17 cellular contexts compared by ENCODE assay signal in genomic region chr13:77595166-77595810, GRCh38. TPM values are rescaled to one million over a fixed set of nuclear protein-coding genes. Genes with fewer than 3 reads are reported as not detected.
"Had no signal": no experiment of that assay in that cellular context is flagged by ENCODE, and none has a peak within 500 bp of the region (broad histone marks: within the 10 kb centered on the region; RNA-seq: fewer than 3 reads in every experiment).

No MANE protein-coding gene starts in this region.

- H3K36me3 ChIP-seq: ascending aorta, esophagus muscularis mucosa, heart right ventricle, left lung, prostate gland had no signal

- H3K9me3 ChIP-seq: ascending aorta, esophagus muscularis mucosa, heart right ventricle, left lung, prostate gland had no signal

- H3K27ac Mint-ChIP-seq: activated CD4-positive, alpha-beta T cell treated with anti-CD3 and anti-CD28 coated beads for 36 hours; activated CD8-positive, alpha-beta T cell treated with anti-CD3 and anti-CD28 coated beads for 36 hours; activated naive CD8-positive, alpha-beta T cell treated with anti-CD3 and anti-CD28 coated beads, Interleukin-2, amount 50 U/mL, for 24 hours; memory B cell; nephron had no signal

- H3K4me3 ChIP-seq: ascending aorta, esophagus muscularis mucosa, heart right ventricle, left lung, prostate gland had no signal

- DNase-seq: activated CD4-positive, alpha-beta T cell treated with anti-CD3 and anti-CD28 coated beads for 36 hours; activated CD8-positive, alpha-beta memory T cell treated with anti-CD3 and anti-CD28 coated beads, Interleukin-2, amount 50 U/mL, for 4 hours; activated CD8-positive, alpha-beta T cell treated with anti-CD3 and anti-CD28 coated beads for 36 hours; activated naive CD4-positive, alpha-beta T cell; activated naive CD8-positive, alpha-beta T cell treated with anti-CD3 and anti-CD28 coated beads, Interleukin-2, amount 50 U/mL, for 24 hours; heart right ventricle; islet precursor cell; left lung; stimulated activated CD4-positive, alpha-beta T cell treated with anti-CD3 and anti-CD28 coated beads, Interleukin-2, amount 100 ng/mL, for 24 hours; stimulated activated naive CD4-positive, alpha-beta T cell; trophoblast cell had no signal

- H3K9me3 Mint-ChIP-seq: activated CD8-positive, alpha-beta T cell treated with anti-CD3 and anti-CD28 coated beads for 36 hours; activated naive CD8-positive, alpha-beta T cell treated with anti-CD3 and anti-CD28 coated beads, Interleukin-2, amount 50 U/mL, for 24 hours; memory B cell had no signal

- H3K4me1 ChIP-seq: ascending aorta, esophagus muscularis mucosa, heart right ventricle, left lung, prostate gland had no signal

- H3K4me1 Mint-ChIP-seq: activated naive CD8-positive, alpha-beta T cell treated with anti-CD3 and anti-CD28 coated beads, Interleukin-2, amount 50 U/mL, for 24 hours had no signal

- H3K36me3 Mint-ChIP-seq: memory B cell had no signal

- H3K4me3 Mint-ChIP-seq: activated CD4-positive, alpha-beta T cell treated with anti-CD3 and anti-CD28 coated beads for 36 hours; activated CD8-positive, alpha-beta T cell treated with anti-CD3 and anti-CD28 coated beads for 36 hours; activated naive CD8-positive, alpha-beta T cell treated with anti-CD3 and anti-CD28 coated beads, Interleukin-2, amount 50 U/mL, for 24 hours; memory B cell; nephron had no signal

- ATAC-seq: activated CD4-positive, alpha-beta T cell treated with anti-CD3 and anti-CD28 coated beads for 36 hours; activated CD8-positive, alpha-beta T cell treated with anti-CD3 and anti-CD28 coated beads for 36 hours; activated naive CD8-positive, alpha-beta T cell treated with anti-CD3 and anti-CD28 coated beads, Interleukin-2, amount 50 U/mL, for 24 hours; heart right ventricle; left lung; sciatic nerve had no signal

- H3K27me3 ChIP-seq: ascending aorta had no signal

- H3K27ac ChIP-seq: ascending aorta, esophagus muscularis mucosa, heart right ventricle, left lung, prostate gland had no signal

RNA-seq across cellular contexts. Expression of gene SCEL, which starts 59.8 kb away (rescaled TPM):
- total RNA-seq: activated CD4-positive, alpha-beta T cell treated with anti-CD3 and anti-CD28 coated beads for 36 hours; activated CD8-positive, alpha-beta T cell treated with anti-CD3 and anti-CD28 coated beads for 36 hours; ascending aorta had no signal
